2 cellular contexts compared by ENCODE assay signal in the genomic region with DNA sequence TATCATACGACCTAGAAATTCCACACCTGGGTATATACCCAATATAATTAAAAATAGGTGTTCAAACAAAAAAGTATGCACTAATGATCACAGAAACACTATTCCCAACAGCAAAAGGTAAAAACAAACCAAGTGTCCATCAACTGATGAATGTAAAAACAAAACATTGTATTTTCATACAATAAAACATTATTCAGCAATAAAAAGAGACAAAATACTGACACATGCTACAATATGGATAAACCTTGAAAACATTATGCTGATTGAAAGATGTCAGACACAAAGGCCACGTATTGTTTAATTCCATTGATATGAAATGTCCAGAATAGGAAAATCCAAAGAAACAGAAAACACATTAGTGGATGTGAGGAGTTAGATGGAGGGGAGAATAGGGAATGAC.
TF ChIP-seq lines count a peak whose summit lies in the region.

No MANE protein-coding gene starts in this region.

TF ChIP-seq in IMR-90, 13 proteins besides CTCF, POLR2A, EP300 and RAD21:
- TF ChIP-seq RCOR1 (IDR thresholded peaks at IDR 0.05; ENCODE audit: insufficient replicate concordance, low read length) (no peak), CEBPB (IDR thresholded peaks at IDR 0.05; ENCODE audit: low read depth, low read length) (no peak)

TF ChIP-seq in K562, 482 proteins besides CTCF, POLR2A, EP300 and RAD21:
- TF ChIP-seq E2F3 (CRISPR knock-in tag; IDR thresholded peaks at IDR 0.05), result no peak
- no peak for TF ChIP-seq CC2D1A (IDR thresholded peaks at IDR 0.05)
- no peak for TF ChIP-seq SMARCB1 (IDR thresholded peaks at IDR 0.05; ENCODE audit: insufficient read length, low read depth)
- TF ChIP-seq ZNF316 (IDR thresholded peaks at IDR 0.05), result peak; percentile 65
- peak; percentile 51 for TF ChIP-seq C11orf30 (IDR thresholded peaks at IDR 0.05; ENCODE audit: low read depth)
- TF ChIP-seq, protein P1, sequence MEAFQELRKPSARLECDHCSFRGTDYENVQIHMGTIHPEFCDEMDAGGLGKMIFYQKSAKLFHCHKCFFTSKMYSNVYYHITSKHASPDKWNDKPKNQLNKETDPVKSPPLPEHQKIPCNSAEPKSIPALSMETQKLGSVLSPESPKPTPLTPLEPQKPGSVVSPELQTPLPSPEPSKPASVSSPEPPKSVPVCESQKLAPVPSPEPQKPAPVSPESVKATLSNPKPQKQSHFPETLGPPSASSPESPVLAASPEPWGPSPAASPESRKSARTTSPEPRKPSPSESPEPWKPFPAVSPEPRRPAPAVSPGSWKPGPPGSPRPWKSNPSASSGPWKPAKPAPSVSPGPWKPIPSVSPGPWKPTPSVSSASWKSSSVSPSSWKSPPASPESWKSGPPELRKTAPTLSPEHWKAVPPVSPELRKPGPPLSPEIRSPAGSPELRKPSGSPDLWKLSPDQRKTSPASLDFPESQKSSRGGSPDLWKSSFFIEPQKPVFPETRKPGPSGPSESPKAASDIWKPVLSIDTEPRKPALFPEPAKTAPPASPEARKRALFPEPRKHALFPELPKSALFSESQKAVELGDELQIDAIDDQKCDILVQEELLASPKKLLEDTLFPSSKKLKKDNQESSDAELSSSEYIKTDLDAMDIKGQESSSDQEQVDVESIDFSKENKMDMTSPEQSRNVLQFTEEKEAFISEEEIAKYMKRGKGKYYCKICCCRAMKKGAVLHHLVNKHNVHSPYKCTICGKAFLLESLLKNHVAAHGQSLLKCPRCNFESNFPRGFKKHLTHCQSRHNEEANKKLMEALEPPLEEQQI (IDR thresholded peaks at IDR 0.05), result 0 out of 2 replicates have a peak, but pooled peaks have one; percentile 9
